Comparison of ENCODE assay signal across 22 cellular contexts in the genomic region with DNA sequence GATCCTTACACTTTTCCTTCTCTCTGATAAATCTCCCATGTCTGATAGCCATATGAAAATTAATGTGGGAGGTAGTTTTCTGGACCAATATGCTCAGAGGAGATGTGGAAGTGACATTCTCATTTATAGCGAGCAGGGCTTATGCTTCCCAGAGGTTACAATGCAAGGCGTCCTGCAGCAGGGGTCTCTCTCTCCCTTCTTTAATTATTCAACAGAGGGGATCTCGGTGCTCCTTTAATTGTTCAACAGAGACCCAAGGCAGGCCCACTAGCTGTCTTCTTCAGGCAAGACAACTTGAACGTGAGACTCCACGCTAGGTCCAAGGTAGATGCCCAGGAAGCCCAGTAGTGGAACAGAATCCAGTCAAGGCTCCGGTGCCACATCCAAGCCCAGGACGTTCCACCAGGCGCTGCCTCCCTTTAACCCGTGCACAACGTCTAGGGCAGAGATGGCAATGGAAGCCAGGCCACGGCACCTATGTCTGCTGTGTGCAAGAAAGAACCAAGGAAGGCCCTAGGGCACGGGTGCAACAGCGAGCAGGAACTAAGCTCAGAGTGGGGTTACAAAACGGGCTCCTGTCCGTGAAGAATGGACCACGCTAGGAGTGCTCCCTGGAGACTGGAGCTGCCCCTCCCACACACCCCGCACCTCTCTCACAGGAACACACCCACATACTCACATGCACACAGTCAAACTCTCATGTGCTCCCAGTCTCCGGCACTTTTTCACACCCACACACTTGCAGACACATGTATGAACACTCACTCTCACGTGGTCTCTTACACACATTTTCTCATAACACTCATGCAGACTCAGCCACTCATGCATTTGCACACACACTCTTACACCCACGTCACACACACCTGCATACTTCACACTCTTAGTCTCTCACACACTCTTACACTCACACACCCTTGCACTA.
DNase-seq lines count a peak whose midpoint lies in the region; ATAC-seq and TF ChIP-seq lines count a peak whose summit lies in the region.
"Had no signal": no experiment of that assay in that cellular context is flagged by ENCODE, and none has a peak within 500 bp of the region (broad histone marks: within the 10 kb centered on the region; RNA-seq: fewer than 3 reads in every experiment).

No MANE protein-coding gene starts in this region.

- no peak overlapping the region for H3K27ac Mint-ChIP-seq in WTC11
- peak overlapping the region in 2 of 3 experiments; percentile 17 to 34 for H3K27ac Mint-ChIP-seq in nephron
- H3K27ac Mint-ChIP-seq in activated T-cell treated with anti-CD3 and anti-CD28 coated beads, Interleukin-2, amount 50 U/mL, for 24 hours: no peak overlapping the region

- H3K36me3 Mint-ChIP-seq in WTC11 (no peaks in the 10 kb centered on the region), nephron (ENCODE audit: low read depth) (peaks cover 7% of the 10 kb centered on the region)
- H3K36me3 Mint-ChIP-seq in activated T-cell treated with anti-CD3 and anti-CD28 coated beads, Interleukin-2, amount 50 U/mL, for 24 hours (ENCODE audit: low read depth): no peaks in the 10 kb centered on the region

- no peak overlapping the region for H3K4me3 ChIP-seq in left ventricle myocardium inferior
- H3K4me3 ChIP-seq: adrenal gland, hepatocyte, lower lobe of right lung, ovary had no signal

- H3K4me3 Mint-ChIP-seq in WTC11: no peak overlapping the region
- H3K4me3 Mint-ChIP-seq in nephron: no peak overlapping the region
- H3K4me3 Mint-ChIP-seq in activated T-cell treated with anti-CD3 and anti-CD28 coated beads, Interleukin-2, amount 50 U/mL, for 24 hours: no peak overlapping the region

- CTCF ChIA-PET in WTC11 (lab: Charles Lee): interaction anchor here (1.0 kb wide), 1 partner anchor 77 kb away, joined by 3 read pairs; no protein-coding TSS in a partner anchor

- H3K4me1 ChIP-seq in left ventricle myocardium inferior: peaks cover 25% of the 10 kb centered on the region

- intact Hi-C loops in left ventricle myocardium inferior (cut with micrococcal nuclease) (no loop called here), Right ventricle myocardium inferior (cut with DNase I) (no loop called here)

- H3K4me1 Mint-ChIP-seq in WTC11 (peaks cover 7% of the 10 kb centered on the region), nephron (peaks cover 24% of the 10 kb centered on the region)
- no peaks in the 10 kb centered on the region for H3K4me1 Mint-ChIP-seq in activated T-cell treated with anti-CD3 and anti-CD28 coated beads, Interleukin-2, amount 50 U/mL, for 24 hours (ENCODE audit: low read depth)

- ATAC-seq in Right ventricle myocardium inferior (no peak), WTC11 (peak; percentile 36; the same call in 1 of the 2 replicates), GM19035 (IDR thresholded peaks at IDR 0.05; ENCODE audit: unreplicated experiment) (no peak)
- ATAC-seq: right cardiac atrium had no signal

- H3K9me3 Mint-ChIP-seq in WTC11 (no peaks in the 10 kb centered on the region), nephron (no peaks in the 10 kb centered on the region)
- no peaks in the 10 kb centered on the region for H3K9me3 Mint-ChIP-seq in activated T-cell treated with anti-CD3 and anti-CD28 coated beads, Interleukin-2, amount 50 U/mL, for 24 hours

- H3K27ac ChIP-seq in left ventricle myocardium inferior (replicated peaks): no peak overlapping the region
- H3K27ac ChIP-seq: adrenal gland, hepatocyte, HL-60, lower lobe of right lung, ovary had no signal

- H3K27me3 ChIP-seq in left ventricle myocardium inferior (ENCODE audit: low read depth): no peaks in the 10 kb centered on the region
- H3K27me3 ChIP-seq: adrenal gland, hepatocyte, ovary had no signal

- POLR2A ChIA-PET in WTC11 (lab: Charles Lee): no interaction called here

- no peaks in the 10 kb centered on the region for H3K36me3 ChIP-seq in left ventricle myocardium inferior
- H3K36me3 ChIP-seq: adrenal gland, ovary had no signal

- DNase-seq in left ventricle myocardium inferior: no peak
- DNase-seq in Right ventricle myocardium inferior (ENCODE audit: missing footprints): no peak
- DNase-seq in WTC11 (ENCODE audit: low spot score): peak; percentile 11
- no peak for DNase-seq in NCI-H2196 (lab: John Stamatoyannopoulos, UW; ENCODE audit: unreplicated experiment)
- no peak for DNase-seq in activated T-cell treated with anti-CD3 and anti-CD28 coated beads, Interleukin-2, amount 50 U/mL, for 24 hours
- no peak for DNase-seq in stimulated activated CD4-positive, alpha-beta T cell treated with anti-CD3 and anti-CD28 coated beads, Interleukin-4, amount 100 ng/mL, for 1 hour
- DNase-seq: ACHN; activated CD4-positive, alpha-beta T cell treated with anti-CD3 and anti-CD28 coated beads, Interleukin-2, amount 50 U/mL, for 1 hour; activated CD8-positive, alpha-beta memory T cell treated with anti-CD3 and anti-CD28 coated beads, Interleukin-2, amount 50 U/mL, for 48 hours; activated effector memory CD4-positive, alpha-beta T cell treated with anti-CD3 and anti-CD28 coated beads, Interleukin-2, amount 50 U/mL, for 16 hours; adrenal gland; C1 segment of cervical spinal cord; foreskin fibroblast; lower lobe of right lung; NCI-H1694; ovary; right cardiac atrium; stimulated activated CD4-positive, alpha-beta T cell treated with anti-CD3 and anti-CD28 coated beads, Interleukin-15, amount 100 ng/mL, for 24 hours had no signal

- no peaks in the 10 kb centered on the region for H3K9me3 ChIP-seq in left ventricle myocardium inferior (replicated peaks)
- H3K9me3 ChIP-seq: adrenal gland, lower lobe of right lung, ovary had no signal

- TF ChIP-seq CTCF in left ventricle myocardium inferior (IDR thresholded peaks at IDR 0.05; ENCODE audit: borderline replicate concordance): peak; percentile 15
- TF ChIP-seq CTCF in WTC11 (IDR thresholded peaks at IDR 0.05): no peak
- peak in 2 of 3 experiments; percentile 25 to 33 for TF ChIP-seq CTCF in nephron (IDR thresholded peaks at IDR 0.05; ENCODE audit: unreplicated experiment in 3 of 3)

- no peaks in the 10 kb centered on the region for H3K27me3 Mint-ChIP-seq in WTC11 (ENCODE audit: low read depth)
- no peaks in the 10 kb centered on the region for H3K27me3 Mint-ChIP-seq in nephron (ENCODE audit: low read depth)
- no peaks in the 10 kb centered on the region for H3K27me3 Mint-ChIP-seq in activated T-cell treated with anti-CD3 and anti-CD28 coated beads, Interleukin-2, amount 50 U/mL, for 24 hours

TF ChIP-seq in WTC11, 78 proteins besides CTCF, POLR2A, EP300 and RAD21:
- TF ChIP-seq FOXJ3 (CRISPR knock-in tag; IDR thresholded peaks at IDR 0.05; ENCODE audit: borderline replicate concordance) (no peak), ZNF138 (CRISPR knock-in tag; conservative IDR thresholded peaks at IDR 0.05) (no peak), AFF4 (CRISPR knock-in tag; IDR thresholded peaks at IDR 0.05; ENCODE audit: borderline replicate concordance) (no peak), ZBTB43 (CRISPR knock-in tag; IDR thresholded peaks at IDR 0.05) (no peak), CREM (CRISPR knock-in tag; IDR thresholded peaks at IDR 0.05) (no peak)

Comparison
In these comparisons a context has a peak if more than half of its experiments do, and no peak if none do; other contexts are left out.
1. H3K27ac Mint-ChIP-seq: peak in nephron (2 of 3); none in WTC11 (single experiment) and activated T-cell treated with anti-CD3 and anti-CD28 coated beads, Interleukin-2, amount 50 U/mL, for 24 hours (single experiment).